In the genomic region with DNA sequence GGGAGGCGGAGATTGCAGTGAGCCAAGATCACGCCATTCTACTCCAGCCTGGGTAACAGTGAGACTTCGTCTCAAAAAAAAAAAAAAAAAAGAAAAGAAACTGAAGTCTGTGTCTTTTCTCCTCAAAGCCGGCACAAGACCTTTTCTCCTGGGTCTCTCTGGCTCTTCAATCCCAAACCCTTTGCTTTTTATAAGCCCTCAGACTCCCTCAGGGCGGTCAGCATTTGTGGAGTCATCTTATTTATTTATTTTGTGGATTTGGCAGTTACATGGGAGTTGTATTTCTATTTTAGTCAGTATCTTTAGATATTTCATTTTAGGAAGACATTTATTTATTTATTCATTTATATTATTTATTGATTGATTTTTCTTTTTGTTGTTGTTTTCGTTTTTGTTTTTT, we compare ENCODE assay signal across 28 cellular contexts. TPM values are rescaled to one million over a fixed set of nuclear protein-coding genes. Genes with fewer than 3 reads are reported as not detected.
DNase-seq lines count a peak whose midpoint lies in the region; ATAC-seq and TF ChIP-seq lines count a peak whose summit lies in the region.
"Had no signal": no experiment of that assay in that cellular context is flagged by ENCODE, and none has a peak within 500 bp of the region (broad histone marks: within the 10 kb centered on the region; RNA-seq: fewer than 3 reads in every experiment).

No MANE protein-coding gene starts in this region.

- peaks cover 67% of the 10 kb centered on the region for H3K27me3 Mint-ChIP-seq in activated naive CD4-positive, alpha-beta T cell treated with anti-CD3 and anti-CD28 coated beads, Interleukin-2, amount 10 ng/mL, durations not matched to agents 7 days and 5 days
- peaks cover 30 to 69% of the 10 kb centered on the region in 2 donors for H3K27me3 Mint-ChIP-seq in effector memory CD8-positive, alpha-beta T cell

- no peaks in the 10 kb centered on the region for H3K36me3 ChIP-seq in IMR-90 (ENCODE audit: control insufficient read depth, insufficient read depth, low read length)
- H3K36me3 ChIP-seq in ascending aorta, result no peaks in the 10 kb centered on the region
- H3K36me3 ChIP-seq in sigmoid colon, result no peaks in the 10 kb centered on the region
- H3K36me3 ChIP-seq: esophagus squamous epithelium, upper lobe of right lung had no signal

- peak overlapping the region; percentile 100 for H3K4ac ChIP-seq in IMR-90 (ENCODE audit: low read depth, low read length)

- H2AK5ac ChIP-seq in IMR-90 (ENCODE audit: low read depth, low read length), result no peak overlapping the region; the same call in 1 of the 2 replicates

- H3K9me3 Mint-ChIP-seq in activated naive CD4-positive, alpha-beta T cell treated with anti-CD3 and anti-CD28 coated beads, Interleukin-2, amount 10 ng/mL, durations not matched to agents 7 days and 5 days, result no peaks in the 10 kb centered on the region
- H3K9me3 Mint-ChIP-seq in activated naive CD4-positive, alpha-beta T cell treated with anti-CD3 and anti-CD28 coated beads, Interleukin-2, amount 50 U/mL, for 72 hours, result no peaks in the 10 kb centered on the region
- H3K9me3 Mint-ChIP-seq in effector memory CD8-positive, alpha-beta T cell, result no peaks in the 10 kb centered on the region
- H3K9me3 Mint-ChIP-seq: activated B cell treated with CpG ODN at 0.5 μM for 24 hours; activated T-cell treated with anti-CD3 and anti-CD28 coated beads, Interleukin-2, amount 50 U/mL, for 24 hours; central memory CD8-positive, alpha-beta T cell; H9; nephron had no signal

- POLR2A ChIA-PET in IMR-90 (lab: Charles Lee; ENCODE audit: unreplicated experiment), result no interaction called here

- no peak for TF ChIP-seq EP300 in sigmoid colon (IDR thresholded peaks at IDR 0.05)

- CTCF ChIA-PET in activated naive CD4-positive, alpha-beta T cell treated with anti-CD3 and anti-CD28 coated beads, Interleukin-2, amount 10 ng/mL, durations not matched to agents 7 days and 5 days (lab: Charles Lee), result no interaction called here
- CTCF ChIA-PET in IMR-90 (lab: Yijun Ruan, JAX), result interaction anchor here (0.8 to 1.2 kb wide), 2 partner anchors 97 to 239 kb away, joined by 3 read pairs; a partner anchor contains a TSS

- H2AFZ ChIP-seq in IMR-90 (replicated peaks; ENCODE audit: low read length, poor library complexity), result no peak overlapping the region

- intact Hi-C loops in IMR-90 (cut with micrococcal nuclease), result no loop called here
- intact Hi-C loops in ascending aorta (cut with DNase I), result loop anchor here (5.0 kb wide), 2 partner anchors 82 to 237 kb away; a partner anchor contains a TSS
- intact Hi-C loops in sigmoid colon (cut with DNase I), result no loop called here

- no peak overlapping the region for H4K5ac ChIP-seq in IMR-90 (ENCODE audit: low read depth, low read length)

- H3K27me3 ChIP-seq in IMR-90 (ENCODE audit: control insufficient read depth, insufficient read depth, low read length) (no peaks in the 10 kb centered on the region), ascending aorta (no peaks in the 10 kb centered on the region), sigmoid colon (no peaks in the 10 kb centered on the region)
- H3K27me3 ChIP-seq: esophagus squamous epithelium, upper lobe of right lung had no signal

- H3K56ac ChIP-seq in IMR-90 (ENCODE audit: extremely low read depth, insufficient read depth, low read length), result no peak overlapping the region

- no peak for TF ChIP-seq CTCF in IMR-90 (conservative IDR thresholded peaks at IDR 0.05; ENCODE audit: low read depth, low read length)
- no peak for TF ChIP-seq CTCF in ascending aorta (IDR thresholded peaks at IDR 0.05)
- no peak for TF ChIP-seq CTCF in sigmoid colon (IDR thresholded peaks at IDR 0.05)

- peak overlapping the region; percentile 97 for H4K91ac ChIP-seq in IMR-90 (ENCODE audit: insufficient read depth, low read depth, low read length)

- no peak overlapping the region for H2BK5ac ChIP-seq in IMR-90 (ENCODE audit: low read depth, low read length, poor library complexity, severe bottlenecking)

- H4K20me1 ChIP-seq in IMR-90 (ENCODE audit: insufficient read depth, low read length), result no peaks in the 10 kb centered on the region

- H3K4me1 ChIP-seq in IMR-90 (ENCODE audit: control insufficient read depth, insufficient read depth, low read length), result peaks cover 26% of the 10 kb centered on the region
- peaks cover 5 to 24% of the 10 kb centered on the region in 2 donors for H3K4me1 ChIP-seq in ascending aorta
- H3K4me1 ChIP-seq in sigmoid colon, result peaks cover 0 to 33% (median 26%) of the 10 kb centered on the region in 4 donors

- peak overlapping the region; percentile 96 to 100; a peak in 2 of 4 replicates for H4K8ac ChIP-seq in IMR-90 (ENCODE audit: low read depth in 2 of 2, low read length in 2 of 2)

- H3K9me1 ChIP-seq in IMR-90 (ENCODE audit: insufficient read depth, low read length), result peaks cover 22% of the 10 kb centered on the region

- peaks cover 0 to 15% of the 10 kb centered on the region in 2 experiments; a peak in 1 of 4 replicates for H3K79me1 ChIP-seq in IMR-90 (ENCODE audit: low read depth in 1 of 2, low read length in 2 of 2)

- H3K23ac ChIP-seq in IMR-90 (ENCODE audit: low read depth, low read length), result 0 out of 2 replicates have a peak overlapping the region, but pooled peaks have one; percentile 78

- no peak for TF ChIP-seq RAD21 in IMR-90 (IDR thresholded peaks at IDR 0.05; ENCODE audit: low read length)

- peak overlapping the region; percentile 79; the same call in 1 of the 2 replicates for H3K14ac ChIP-seq in IMR-90 (replicated peaks; ENCODE audit: low read depth, low read length)

- H3K4me3 ChIP-seq in IMR-90 (ENCODE audit: insufficient read depth, low read depth, low read length) (no peak overlapping the region), ascending aorta (no peak overlapping the region), sigmoid colon (no peak overlapping the region)
- H3K4me3 ChIP-seq: esophagus squamous epithelium, SK-N-MC, upper lobe of right lung had no signal

- dilution Hi-C loops in IMR-90 (cut with HindIII; ENCODE audit: low sequenced_read_pairs, unreplicated experiment), result no loop called here

- DNase-seq in activated naive CD4-positive, alpha-beta T cell treated with anti-CD3 and anti-CD28 coated beads, Interleukin-2, amount 10 ng/mL, durations not matched to agents 7 days and 5 days, result peak; percentile 4
- DNase-seq in activated naive CD4-positive, alpha-beta T cell treated with anti-CD3 and anti-CD28 coated beads, Interleukin-2, amount 50 U/mL, for 72 hours (ENCODE audit: low spot score in 2 of 2), result no peak
- DNase-seq in IMR-90, result peak; percentile 29
- DNase-seq in ascending aorta (ENCODE audit: low spot score in 2 of 2), result peak in 1 of 2 donors; percentile 27
- no peak for DNase-seq in sigmoid colon
- no peak for DNase-seq in effector memory CD8-positive, alpha-beta T cell
- DNase-seq in NCI-H2029 treated with DMSO at 0.1 percent for 48 hours (lab: John Stamatoyannopoulos, UW), result no peak
- DNase-seq: activated B cell treated with CpG ODN at 0.5 μM for 24 hours; activated CD4-positive, alpha-beta T cell treated with anti-CD3 and anti-CD28 coated beads, Interleukin-2, amount 50 U/mL, for 1 hour; activated gamma-delta T cell; dermis blood vessel endothelial cell; DMS79; esophagus squamous epithelium; foreskin melanocyte; GF-D8; Karpas-422; NCI-H1436 treated with DMSO at 0.1 percent for 48 hours; small intestine; stimulated activated CD4-positive, alpha-beta T cell treated with anti-CD3 and anti-CD28 coated beads, Interleukin-1b, Interleukin-23, amount 100 ng/mL, for 48 hours; T-helper 1 cell had no signal

- in situ Hi-C loops in IMR-90 (cut with MboI; ENCODE audit: low sequenced_read_pairs), result loop anchor here (5.0 kb wide), 1 partner anchor 62 kb away; no protein-coding TSS in a partner anchor

- peak overlapping the region; percentile 100 for H2BK120ac ChIP-seq in IMR-90 (ENCODE audit: low read depth, low read length)

- H3K27ac Mint-ChIP-seq in activated naive CD4-positive, alpha-beta T cell treated with anti-CD3 and anti-CD28 coated beads, Interleukin-2, amount 10 ng/mL, durations not matched to agents 7 days and 5 days, result no peak overlapping the region
- H3K27ac Mint-ChIP-seq in activated naive CD4-positive, alpha-beta T cell treated with anti-CD3 and anti-CD28 coated beads, Interleukin-2, amount 50 U/mL, for 72 hours, result no peak overlapping the region
- H3K27ac Mint-ChIP-seq in effector memory CD8-positive, alpha-beta T cell, result no peak overlapping the region
- H3K27ac Mint-ChIP-seq: activated T-cell treated with anti-CD3 and anti-CD28 coated beads, Interleukin-2, amount 50 U/mL, for 24 hours; nephron had no signal

- H3K4me2 ChIP-seq in IMR-90 (ENCODE audit: low read depth, low read length), result no peak overlapping the region

- no peaks in the 10 kb centered on the region for H3K9me3 ChIP-seq in IMR-90 (ENCODE audit: control insufficient read depth, insufficient read depth, low read length)
- H3K9me3 ChIP-seq in ascending aorta, result no peaks in the 10 kb centered on the region
- no peaks in the 10 kb centered on the region for H3K9me3 ChIP-seq in sigmoid colon
- H3K9me3 ChIP-seq: esophagus squamous epithelium, upper lobe of right lung had no signal

- H3K18ac ChIP-seq in IMR-90 (ENCODE audit: low read depth, low read length), result peak overlapping the region; percentile 14

- peak overlapping the region; percentile 48 for H2BK20ac ChIP-seq in IMR-90 (ENCODE audit: low read depth, low read length)

- H3K4me3 Mint-ChIP-seq in activated naive CD4-positive, alpha-beta T cell treated with anti-CD3 and anti-CD28 coated beads, Interleukin-2, amount 10 ng/mL, durations not matched to agents 7 days and 5 days, result no peak overlapping the region
- no peak overlapping the region for H3K4me3 Mint-ChIP-seq in effector memory CD8-positive, alpha-beta T cell
- H3K4me3 Mint-ChIP-seq: activated B cell treated with CpG ODN at 0.5 μM for 24 hours; activated T-cell treated with anti-CD3 and anti-CD28 coated beads, Interleukin-2, amount 50 U/mL, for 24 hours; central memory CD8-positive, alpha-beta T cell; H9 had no signal

- peak overlapping the region; percentile 95; the same call in 2 of the 3 replicates for H2BK15ac ChIP-seq in IMR-90 (ENCODE audit: low read depth, low read length)

- no peak for ATAC-seq in activated naive CD4-positive, alpha-beta T cell treated with anti-CD3 and anti-CD28 coated beads, Interleukin-2, amount 50 U/mL, for 72 hours
- ATAC-seq in IMR-90 (ENCODE audit: low read depth), result no peak
- ATAC-seq in effector memory CD8-positive, alpha-beta T cell (replicated peaks), result no peak
- no peak for ATAC-seq in HG03432 (IDR thresholded peaks at IDR 0.05; ENCODE audit: unreplicated experiment)
- ATAC-seq: upper lobe of right lung had no signal

- H2AK9ac ChIP-seq in IMR-90 (replicated peaks; ENCODE audit: low read depth, low read length, poor library complexity), result no peak overlapping the region

- no peak overlapping the region for H3K27ac ChIP-seq in IMR-90 (ENCODE audit: insufficient read depth, low read length)
- peak overlapping the region; percentile 64 to 69 for H3K27ac ChIP-seq in ascending aorta
- H3K27ac ChIP-seq in sigmoid colon, result peak overlapping the region in 3 of 4 donors; percentile 66 to 88 (median 83)
- H3K27ac ChIP-seq: 22Rv1, SK-N-MC had no signal

- no CpG with 5 or more reads among the region's 6 CpGs for WGBS in IMR-90 (ENCODE audit: extremely low coverage in 2 of 2, insufficient read length in 1 of 2), 2 experiments
- 89 to 90% methylated on average over 6 of the region's 6 CpGs for whole genome bisulfite sequencing in sigmoid colon, 2 donors

- no peaks in the 10 kb centered on the region for H3K36me3 Mint-ChIP-seq in activated naive CD4-positive, alpha-beta T cell treated with anti-CD3 and anti-CD28 coated beads, Interleukin-2, amount 10 ng/mL, durations not matched to agents 7 days and 5 days
- H3K36me3 Mint-ChIP-seq in activated naive CD4-positive, alpha-beta T cell treated with anti-CD3 and anti-CD28 coated beads, Interleukin-2, amount 50 U/mL, for 72 hours, result no peaks in the 10 kb centered on the region
- peaks cover 5% of the 10 kb centered on the region for H3K36me3 Mint-ChIP-seq in effector memory CD8-positive, alpha-beta T cell (ENCODE audit: insufficient read depth)

- H3K9ac ChIP-seq in IMR-90 (ENCODE audit: low read depth, low read length), result no peak overlapping the region

- TF ChIP-seq POLR2A in IMR-90 (IDR thresholded peaks at IDR 0.05; ENCODE audit: low read depth, low read length) (no peak), sigmoid colon (IDR thresholded peaks at IDR 0.05) (no peak)

- BruUV-seq in IMR-90 (replicated peaks; lab: Mats Ljungman, UMichigan), result no TSS peak

- H3K4me1 Mint-ChIP-seq in activated naive CD4-positive, alpha-beta T cell treated with anti-CD3 and anti-CD28 coated beads, Interleukin-2, amount 10 ng/mL, durations not matched to agents 7 days and 5 days, result peaks cover 17% of the 10 kb centered on the region
- H3K4me1 Mint-ChIP-seq in effector memory CD8-positive, alpha-beta T cell (ENCODE audit: low read depth in 2 of 2), result peaks cover 0 to 3% of the 10 kb centered on the region in 2 donors

RNA-seq across cellular contexts. Expression of a gene that starts 57.7 kb away (rescaled TPM):
- total RNA-seq in activated naive CD4-positive, alpha-beta T cell treated with anti-CD3 and anti-CD28 coated beads, Interleukin-2, amount 50 U/mL, for 72 hours, result 10 to 100 TPM; 38.4 to 54.4 TPM
- total RNA-seq in IMR-90 (2012; rRNA removed) (3.6 and 4.1 TPM in 2 replicates), ascending aorta (7.7 TPM), sigmoid colon (10 to 100 TPM in 3 of 4 donors, 1 to 10 TPM in 1; 9.2 to 28.5 (median 14.1) TPM)
- polyA plus RNA-seq in IMR-90 (2012; rRNA removed) (19.9 and 21.7 TPM in 2 replicates), sigmoid colon (10 to 100 TPM in 1 of 3 donors, 1 to 10 TPM in 2; 7.2 to 20.8 (median 9.0) TPM)
- 11.1 and 15.2 TPM in 2 replicates for polyA plus RNA-seq in IMR-90 (2012; cell fraction: cytosol; rRNA removed)
- 52.0 and 95.3 TPM in 2 replicates for polyA plus RNA-seq in IMR-90 (2012; cell fraction: nucleus; rRNA removed; ENCODE audit: low replicate concordance)

RNA-seq across cellular contexts. Expression of a gene that starts 58.2 kb away (rescaled TPM):
- 10 to 100 TPM; 49.7 to 55.1 TPM for total RNA-seq in activated naive CD4-positive, alpha-beta T cell treated with anti-CD3 and anti-CD28 coated beads, Interleukin-2, amount 50 U/mL, for 72 hours
- total RNA-seq in IMR-90 (2012; rRNA removed) (under 0.01 and 0.56 TPM in 2 replicates), ascending aorta (80.6 TPM), sigmoid colon (10 to 100 TPM in 1 of 4 donors, 1 to 10 TPM in 3; 9.1 to 16.6 (median 9.5) TPM)
- polyA plus RNA-seq in IMR-90 (2012; rRNA removed) (0.89 and 1.9 TPM in 2 replicates), sigmoid colon (100 to 1,000 TPM in 1 of 3 donors, 10 to 100 TPM in 2; 40.8 to 144 (median 59.4) TPM)
- 0.37 and 0.67 TPM in 2 replicates for polyA plus RNA-seq in IMR-90 (2012; cell fraction: cytosol; rRNA removed)
- 7.4 and 16.4 TPM in 2 replicates for polyA plus RNA-seq in IMR-90 (2012; cell fraction: nucleus; rRNA removed; ENCODE audit: low replicate concordance)

Comparison
In these comparisons a context has a peak if more than half of its experiments do, and no peak if none do; other contexts are left out.
1. DNase-seq: peak in activated naive CD4-positive, alpha-beta T cell treated with anti-CD3 and anti-CD28 coated beads, Interleukin-2, amount 10 ng/mL, durations not matched to agents 7 days and 5 days (single experiment) and IMR-90 (single experiment); none in activated naive CD4-positive, alpha-beta T cell treated with anti-CD3 and anti-CD28 coated beads, Interleukin-2, amount 50 U/mL, for 72 hours (0 of 2), sigmoid colon (single experiment), effector memory CD8-positive, alpha-beta T cell (0 of 3) and NCI-H2029 treated with DMSO at 0.1 percent for 48 hours (single experiment).